In genomic region chr2:187547353-187547979, GRCh38 we compare ENCODE assay signal across 9 cellular contexts. TPM values are rescaled to one million over a fixed set of nuclear protein-coding genes. Genes with fewer than 3 reads are reported as not detected.
DNase-seq lines count a peak whose midpoint lies in the region; ATAC-seq and TF ChIP-seq lines count a peak whose summit lies in the region.
"Had no signal": no experiment of that assay in that cellular context is flagged by ENCODE, and none has a peak within 500 bp of the region (broad histone marks: within the 10 kb centered on the region; RNA-seq: fewer than 3 reads in every experiment).

No MANE protein-coding gene starts in this region.

- H3K4me1 Mint-ChIP-seq in Calu3 (ENCODE audit: low read depth, unreplicated experiment), result peaks cover 60% of the 10 kb centered on the region
- no peaks in the 10 kb centered on the region for H3K4me1 Mint-ChIP-seq in effector memory CD8-positive, alpha-beta T cell (ENCODE audit: low read depth in 2 of 2)
- H3K4me1 Mint-ChIP-seq: memory B cell had no signal

- intact Hi-C loops in Calu3 (cut with micrococcal nuclease; ENCODE audit: unreplicated experiment), result no loop called here

- H3K9ac ChIP-seq in NT2/D1 (ENCODE audit: insufficient read length, low read depth), result no peak overlapping the region

- DNase-seq in Calu3 (peak; percentile 65), NT2/D1 (ENCODE audit: low read depth, low spot score) (peak; percentile 36), epidermal melanocyte (ENCODE audit: insufficient read length, low spot score) (peak; percentile 28), omental fat pad (ENCODE audit: low spot score) (no peak), cortex of kidney (lab: John Stamatoyannopoulos, UW) (no peak), ecto neural progenitor cell (ENCODE audit: low spot score) (no peak)
- no peak for DNase-seq in effector memory CD8-positive, alpha-beta T cell

- H3K4me3 ChIP-seq in NT2/D1 (ENCODE audit: insufficient read length, low read depth), result no peak overlapping the region

- H3K27me3 ChIP-seq in NT2/D1 (ENCODE audit: insufficient read depth, insufficient read length), result no peaks in the 10 kb centered on the region

- BruUV-seq in Calu3 (replicated peaks; lab: Mats Ljungman, UMichigan), result TSS peak; percentile 79

- CTCF ChIA-PET in Calu3 (lab: Charles Lee), result interaction anchor here (0.6 to 1.5 kb wide), 2 partner anchors 46 to 48 kb away, joined by 3 to 6 read pairs; no protein-coding TSS in a partner anchor

- TF ChIP-seq CTCF in Calu3 (IDR thresholded peaks at IDR 0.05; ENCODE audit: unreplicated experiment) (no peak), omental fat pad (IDR thresholded peaks at IDR 0.05) (no peak)

- H3K9me3 Mint-ChIP-seq in Calu3 (ENCODE audit: low read depth, unreplicated experiment), result no peaks in the 10 kb centered on the region
- peaks cover 0 to 4% of the 10 kb centered on the region in 2 donors for H3K9me3 Mint-ChIP-seq in effector memory CD8-positive, alpha-beta T cell

- no peaks in the 10 kb centered on the region for H3K27me3 Mint-ChIP-seq in Calu3 (ENCODE audit: unreplicated experiment)
- H3K27me3 Mint-ChIP-seq in effector memory CD8-positive, alpha-beta T cell, result no peaks in the 10 kb centered on the region
- H3K27me3 Mint-ChIP-seq: memory B cell had no signal

- H3K27ac Mint-ChIP-seq in Calu3 (ENCODE audit: unreplicated experiment), result peak overlapping the region; percentile 88
- H3K27ac Mint-ChIP-seq in effector memory CD8-positive, alpha-beta T cell, result no peak overlapping the region
- H3K27ac Mint-ChIP-seq: memory B cell had no signal

- peak overlapping the region; percentile 43 for H3K4me3 Mint-ChIP-seq in Calu3 (ENCODE audit: low read depth, unreplicated experiment)
- no peak overlapping the region for H3K4me3 Mint-ChIP-seq in effector memory CD8-positive, alpha-beta T cell
- H3K4me3 Mint-ChIP-seq: memory B cell had no signal

- H3K36me3 Mint-ChIP-seq in Calu3 (ENCODE audit: insufficient read depth, unreplicated experiment), result peaks cover 67% of the 10 kb centered on the region
- no peaks in the 10 kb centered on the region for H3K36me3 Mint-ChIP-seq in effector memory CD8-positive, alpha-beta T cell (ENCODE audit: insufficient read depth)
- H3K36me3 Mint-ChIP-seq: memory B cell had no signal

- no peaks in the 10 kb centered on the region for H3K4me1 ChIP-seq in NT2/D1 (ENCODE audit: insufficient read depth, insufficient read length)

- no peaks in the 10 kb centered on the region; the same call in 1 of the 2 replicates for H3K9me3 ChIP-seq in NT2/D1 (ENCODE audit: insufficient read depth, low read length)

- H3K36me3 ChIP-seq in NT2/D1 (ENCODE audit: insufficient read depth, insufficient read length, low read length), result no peaks in the 10 kb centered on the region

- peak; percentile 70 for ATAC-seq in omental fat pad (ENCODE audit: low FRiP score)
- ATAC-seq in effector memory CD8-positive, alpha-beta T cell (replicated peaks), result no peak
- no peak for ATAC-seq in GM18511 (IDR thresholded peaks at IDR 0.05; ENCODE audit: unreplicated experiment)

RNA-seq across cellular contexts. Expression of gene TFPI, which starts 6.8 kb away (rescaled TPM):
- 125 and 135 TPM in 2 replicates for total RNA-seq in Calu3 (2022)
- 100 to 1,000 TPM in 1 of 4 donors, 10 to 100 TPM in 3; 73.6 to 223 (median 83.3) TPM for total RNA-seq in omental fat pad

Comparison
In these comparisons a context has a peak if more than half of its experiments do, and no peak if none do; other contexts are left out.
1. DNase-seq: peak in Calu3 (single experiment), NT2/D1 (single experiment) and epidermal melanocyte (single experiment); none in omental fat pad (single experiment), effector memory CD8-positive, alpha-beta T cell (0 of 3), cortex of kidney (single experiment) and ecto neural progenitor cell (single experiment).